25 cellular contexts compared by ENCODE assay signal in genomic region chr6:47250302-47250701, GRCh38. TPM values are rescaled to one million over a fixed set of nuclear protein-coding genes. Genes with fewer than 3 reads are reported as not detected.
DNase-seq lines count a peak whose midpoint lies in the region; ATAC-seq and TF ChIP-seq lines count a peak whose summit lies in the region.
"Had no signal": no experiment of that assay in that cellular context is flagged by ENCODE, and none has a peak within 500 bp of the region (broad histone marks: within the 10 kb centered on the region; RNA-seq: fewer than 3 reads in every experiment).

No MANE protein-coding gene starts in this region.

- H3K27ac ChIP-seq in KOPT-K1 (ENCODE audit: low read depth, low read length, poor library complexity, severe bottlenecking) (peak overlapping the region; percentile 95), trophoblast cell (ENCODE audit: low read depth, low read length) (no peak overlapping the region), MM.1S (ENCODE audit: low read length) (no peak overlapping the region), spleen (no peak overlapping the region)
- H3K27ac ChIP-seq: A549, C4-2B had no signal

- DNase-seq in trophoblast cell (no peak), MM.1S (no peak), spleen (no peak)
- DNase-seq: AML-193; CD8-positive, alpha-beta memory T cell; DMS79 treated with DMSO at 0.1 percent for 48 hours; GF-D8; Kasumi-1; NCI-H1417; NCI-H1694; NCI-H2029 treated with DMSO at 0.1 percent for 48 hours; NCI-H2227 treated with DMSO at 0.1 percent for 48 hours; NCI-H526 treated with DMSO at 0.1 percent for 48 hours; OCI-M1; SIG-M5; SK-N-SH; T-helper 17 cell; T1000 had no signal

- H2AFZ ChIP-seq in trophoblast cell (ENCODE audit: insufficient read depth, low read length, poor library complexity) (no peak overlapping the region), MM.1S (ENCODE audit: low read length) (no peak overlapping the region)

- H3K4me1 ChIP-seq in trophoblast cell (ENCODE audit: control insufficient read depth in 1 of 2, insufficient read depth in 2 of 2, low read length in 2 of 2) (peaks cover 0 to 4% of the 10 kb centered on the region in 2 experiments), MM.1S (ENCODE audit: low read length) (peaks cover 31% of the 10 kb centered on the region), spleen (peaks cover 9 to 33% (median 21%) of the 10 kb centered on the region in 6 donors)

- H3K4ac ChIP-seq in trophoblast cell (ENCODE audit: low read depth, low read length), result peak overlapping the region; percentile 27

- no peak for TF ChIP-seq POLR2A in spleen (IDR thresholded peaks at IDR 0.05)

- no peak for TF ChIP-seq CTCF in MM.1S (IDR thresholded peaks at IDR 0.05; ENCODE audit: low read length)
- TF ChIP-seq CTCF in spleen (IDR thresholded peaks at IDR 0.05 in 8 of 11, conservative IDR thresholded peaks at IDR 0.05 in 3 of 11), result no peak

- H4K91ac ChIP-seq in trophoblast cell (ENCODE audit: low read depth, low read length), result no peak overlapping the region

- H2BK120ac ChIP-seq in trophoblast cell (ENCODE audit: insufficient read depth, low read length, poor library complexity), result no peak overlapping the region

- ATAC-seq in GM18861 (IDR thresholded peaks at IDR 0.05; ENCODE audit: unreplicated experiment) (peak; percentile 42), GM21619 (IDR thresholded peaks at IDR 0.05; ENCODE audit: unreplicated experiment) (peak; percentile 35), HG03457 (IDR thresholded peaks at IDR 0.05; ENCODE audit: unreplicated experiment) (no peak), GM21447 (IDR thresholded peaks at IDR 0.05; ENCODE audit: unreplicated experiment) (no peak)
- ATAC-seq: A549, T-helper 17 cell had no signal

- H3K14ac ChIP-seq in trophoblast cell (ENCODE audit: low read length), result no peak overlapping the region

- H3K9ac ChIP-seq in trophoblast cell (ENCODE audit: low read length), result no peak overlapping the region
- H3K9ac ChIP-seq in MM.1S (ENCODE audit: low read length), result no peak overlapping the region
- H3K9ac ChIP-seq: SK-N-SH had no signal

- H2AK5ac ChIP-seq in trophoblast cell (ENCODE audit: low read length), result no peak overlapping the region

- no peak overlapping the region for H4K8ac ChIP-seq in trophoblast cell (ENCODE audit: low read depth, low read length)

- peaks cover 5% of the 10 kb centered on the region for H3K79me2 ChIP-seq in trophoblast cell (ENCODE audit: control insufficient read depth, insufficient read depth, low read length, poor library complexity)
- no peaks in the 10 kb centered on the region for H3K79me2 ChIP-seq in MM.1S (ENCODE audit: low read length)

- no peak overlapping the region for H3K4me3 ChIP-seq in trophoblast cell (ENCODE audit: low read depth, low read length)
- H3K4me3 ChIP-seq in MM.1S (ENCODE audit: low read length), result no peak overlapping the region
- H3K4me3 ChIP-seq in spleen, result no peak overlapping the region
- H3K4me3 ChIP-seq: A549 had no signal

- no peaks in the 10 kb centered on the region for H3K9me3 ChIP-seq in KOPT-K1 (ENCODE audit: insufficient read depth, low read length, poor library complexity, severe bottlenecking)
- H3K9me3 ChIP-seq in trophoblast cell (ENCODE audit: insufficient read depth, low read depth, low read length), result no peaks in the 10 kb centered on the region
- H3K9me3 ChIP-seq in MM.1S (replicated peaks; ENCODE audit: insufficient read depth, low read length), result no peaks in the 10 kb centered on the region
- H3K9me3 ChIP-seq in spleen, result no peaks in the 10 kb centered on the region
- H3K9me3 ChIP-seq: A549, SK-N-SH had no signal

- H2BK12ac ChIP-seq in trophoblast cell (ENCODE audit: low read length), result no peak overlapping the region

- no CpG with 5 or more reads among the region's 1 CpG for WGBS in trophoblast cell (ENCODE audit: extremely low coverage, insufficient coverage, insufficient read length)
- WGBS in spleen, 5 donors, result 94 to 97% (median 96%) methylated on average over 1 of the region's 1 CpG

- no peak overlapping the region for H3K23ac ChIP-seq in trophoblast cell (ENCODE audit: low read length)

- no peaks in the 10 kb centered on the region for H4K20me1 ChIP-seq in MM.1S (ENCODE audit: insufficient read depth, low read length)

- intact Hi-C loops in spleen (cut with DNase I; ENCODE audit: low total_unique reads), result no loop called here

- H3K4me2 ChIP-seq in trophoblast cell (ENCODE audit: low read length) (no peak overlapping the region), MM.1S (ENCODE audit: low read depth, low read length) (no peak overlapping the region)
- H3K4me2 ChIP-seq: A549, SK-N-SH had no signal

- no peaks in the 10 kb centered on the region for H3K36me3 ChIP-seq in KOPT-K1 (ENCODE audit: insufficient read depth, low read length)
- peaks cover 15 to 31% of the 10 kb centered on the region in 2 experiments for H3K36me3 ChIP-seq in trophoblast cell (ENCODE audit: control insufficient read depth in 1 of 2, insufficient read depth in 2 of 2, low read length in 2 of 2)
- H3K36me3 ChIP-seq in MM.1S (replicated peaks; ENCODE audit: insufficient read depth, low read length), result no peaks in the 10 kb centered on the region
- peaks cover 0 to 5% (median 0%) of the 10 kb centered on the region in 6 donors for H3K36me3 ChIP-seq in spleen

- H3F3A ChIP-seq in MM.1S (ENCODE audit: insufficient read depth, low read length), result peaks cover 21% of the 10 kb centered on the region

- H3K9me2 ChIP-seq in MM.1S (replicated peaks; ENCODE audit: insufficient read depth, low read length), result no peaks in the 10 kb centered on the region
- H3K9me2 ChIP-seq: SK-N-SH had no signal

- no peaks in the 10 kb centered on the region for H3K27me3 ChIP-seq in trophoblast cell (ENCODE audit: insufficient read depth, low read length)
- no peaks in the 10 kb centered on the region for H3K27me3 ChIP-seq in MM.1S (replicated peaks; ENCODE audit: insufficient read depth, low read length)
- no peaks in the 10 kb centered on the region for H3K27me3 ChIP-seq in spleen (replicated peaks in 1 of 7)

- no peak overlapping the region for H4K12ac ChIP-seq in trophoblast cell (ENCODE audit: low read depth, low read length)

- H3K18ac ChIP-seq in trophoblast cell (ENCODE audit: low read length), result no peak overlapping the region

- no peak overlapping the region for H2BK5ac ChIP-seq in trophoblast cell (ENCODE audit: low read depth, low read length, poor library complexity)

- H3K79me1 ChIP-seq in trophoblast cell (ENCODE audit: low read length), result peaks cover 2% of the 10 kb centered on the region

RNA-seq across cellular contexts. Expression of gene TNFRSF21, which starts 59.4 kb away (rescaled TPM):
- polyA plus RNA-seq in trophoblast cell (2013), result 243 and 254 TPM in 2 replicates
- 10 to 100 TPM; 22.1 to 40.4 (median 30.4) TPM for total RNA-seq in spleen
- 1 to 10 TPM; 3.3 to 6.6 (median 4.6) TPM for polyA plus RNA-seq in spleen

Comparison
In these comparisons a context has a peak if more than half of its experiments do, and no peak if none do; other contexts are left out.
1. ATAC-seq: peak in GM18861 (single experiment) and GM21619 (single experiment); none in HG03457 (single experiment) and GM21447 (single experiment).